In the genomic region with DNA sequence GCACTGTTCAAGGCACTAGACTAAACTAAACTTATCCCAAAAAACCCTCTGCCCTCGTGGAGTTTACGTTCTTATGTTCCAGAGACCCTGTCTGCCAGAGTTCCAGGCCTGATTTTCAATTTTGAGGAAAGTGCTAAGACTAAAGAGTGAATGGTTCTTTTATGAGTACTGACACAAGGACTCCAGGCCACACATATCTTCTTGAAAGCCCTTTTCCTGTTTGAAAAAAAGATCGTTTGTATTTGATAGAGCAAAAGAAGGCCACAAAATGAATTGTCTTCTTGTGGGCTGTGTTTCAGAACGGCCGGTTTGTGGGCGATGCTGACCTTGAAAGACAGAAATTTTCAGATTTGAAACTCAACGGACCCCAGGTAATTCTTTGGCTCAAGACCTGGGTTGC, we compare ENCODE assay signal across 12 cellular contexts. TPM values are rescaled to one million over a fixed set of nuclear protein-coding genes. Genes with fewer than 3 reads are reported as not detected.
DNase-seq lines count a peak whose midpoint lies in the region; ATAC-seq and TF ChIP-seq lines count a peak whose summit lies in the region.
"Had no signal": no experiment of that assay in that cellular context is flagged by ENCODE, and none has a peak within 500 bp of the region (broad histone marks: within the 10 kb centered on the region; RNA-seq: fewer than 3 reads in every experiment).

No MANE protein-coding gene starts in this region.

- H3K27me3 ChIP-seq in endodermal cell (ENCODE audit: control insufficient read depth, insufficient read depth, low read length, poor library complexity, severe bottlenecking) (no peaks in the 10 kb centered on the region), gastrocnemius medialis (no peaks in the 10 kb centered on the region)

- intact Hi-C loops in gastrocnemius medialis (cut with DNase I; ENCODE audit: low total_unique reads) = loop anchor here (10.0 kb wide), 1 partner anchor 229 kb away; a partner anchor contains a TSS

- no peak overlapping the region for H3K9ac ChIP-seq in endodermal cell (ENCODE audit: extremely low read depth, low read length, poor library complexity, severe bottlenecking)

- H3K9me3 ChIP-seq in endodermal cell (ENCODE audit: control insufficient read depth, low read length) = no peaks in the 10 kb centered on the region
- no peaks in the 10 kb centered on the region for H3K9me3 ChIP-seq in gastrocnemius medialis

- H3K36me3 ChIP-seq in endodermal cell (ENCODE audit: control insufficient read depth, insufficient read depth, low read length) = peaks cover 63% of the 10 kb centered on the region
- H3K36me3 ChIP-seq in gastrocnemius medialis = peaks cover 0 to 43% of the 10 kb centered on the region in 2 donors

- H3K4me1 ChIP-seq in endodermal cell (ENCODE audit: control insufficient read depth, insufficient read depth, low read length) (peaks cover 3% of the 10 kb centered on the region), gastrocnemius medialis (peaks cover 30 to 35% of the 10 kb centered on the region in 2 donors)

- H3K27ac ChIP-seq in endodermal cell (ENCODE audit: low read depth, low read length) = no peak overlapping the region
- H3K27ac ChIP-seq in gastrocnemius medialis = peak overlapping the region in 3 of 4 donors; percentile 40 to 46 (median 41)

- TF ChIP-seq POLR2A in gastrocnemius medialis (IDR thresholded peaks at IDR 0.05) = no peak

- H3K36me3 Mint-ChIP-seq in endodermal cell (ENCODE audit: low read depth) = peaks cover 68% of the 10 kb centered on the region

- no peak overlapping the region for H3K27ac Mint-ChIP-seq in endodermal cell

- no peak overlapping the region for H3K4me3 ChIP-seq in endodermal cell (ENCODE audit: low read length)
- no peak overlapping the region for H3K4me3 ChIP-seq in gastrocnemius medialis

- 96 to 100% methylated on average over 1 to 7 of the region's 7 CpGs for WGBS in endodermal cell (ENCODE audit: insufficient coverage in 1 of 2, insufficient read length in 1 of 2), 2 experiments

- H3K4me1 Mint-ChIP-seq in endodermal cell = peaks cover 27% of the 10 kb centered on the region

- no peaks in the 10 kb centered on the region for H3K27me3 Mint-ChIP-seq in endodermal cell (ENCODE audit: insufficient read depth)

- DNase-seq in COLO829 (ENCODE audit: low spot score) (peak; percentile 78), SK-MEL-5 (ENCODE audit: low read depth, low spot score) (peak; percentile 44), endodermal cell (peak; percentile 25), gastrocnemius medialis (no peak)
- DNase-seq: amygdala, erythroblast, left colon, NCI-H1048 had no signal

- TF ChIP-seq CTCF in endodermal cell (conservative IDR thresholded peaks at IDR 0.05) = no peak
- no peak for TF ChIP-seq CTCF in gastrocnemius medialis (IDR thresholded peaks at IDR 0.05 in 4 of 5, conservative IDR thresholded peaks at IDR 0.05 in 1 of 5)

- ATAC-seq in gastrocnemius medialis (no peak), GM18909 (IDR thresholded peaks at IDR 0.05; ENCODE audit: poor library complexity, unreplicated experiment) (no peak), GM18517 (IDR thresholded peaks at IDR 0.05; ENCODE audit: unreplicated experiment) (no peak), GM21360 (IDR thresholded peaks at IDR 0.05; ENCODE audit: unreplicated experiment) (no peak), HG02973 (IDR thresholded peaks at IDR 0.05; ENCODE audit: unreplicated experiment) (no peak)

- no peaks in the 10 kb centered on the region for H3K9me3 Mint-ChIP-seq in endodermal cell

- in situ Hi-C loops in SK-MEL-5 (cut with HindIII; ENCODE audit: low pct_unique_long_range_greater_than_20kb, low sequenced_read_pairs) = no loop called here
- in situ Hi-C loops in gastrocnemius medialis (cut with MboI; ENCODE audit: low sequenced_read_pairs in 4 of 4) = no loop called here

- no peak overlapping the region for H3K4me3 Mint-ChIP-seq in endodermal cell

RNA-seq across cellular contexts. Expression of a gene that starts 32.1 kb away (rescaled TPM):
- 51.6 and 53.8 TPM in 2 replicates for total RNA-seq in SK-MEL-5 (2014; rRNA removed; shearing (Covaris generic))
- polyA plus RNA-seq in SK-MEL-5 (2015; cell fraction: cytosol; rRNA removed) = 52.1 and 65.9 TPM in 2 replicates
- polyA plus RNA-seq in SK-MEL-5 (2015; cell fraction: nucleus; rRNA removed) = 50.1 and 69.1 TPM in 2 replicates
- total RNA-seq in endodermal cell = 100 to 1,000 TPM; 190 to 216 TPM
- 144 TPM for polyA plus RNA-seq in endodermal cell (2013, experiment 1 of 2)
- polyA plus RNA-seq in endodermal cell (2013, experiment 2 of 2) = 136 TPM
- total RNA-seq in gastrocnemius medialis = 10 to 100 TPM; 19.7 to 29.8 (median 24.5) TPM

RNA-seq across cellular contexts. Expression of a gene that starts 42.1 kb away (rescaled TPM):
- total RNA-seq in SK-MEL-5 (2014; rRNA removed; shearing (Covaris generic)) = not detected in 2 replicates
- not detected in 2 replicates for polyA plus RNA-seq in SK-MEL-5 (2015; cell fraction: cytosol; rRNA removed)
- polyA plus RNA-seq in SK-MEL-5 (2015; cell fraction: nucleus; rRNA removed) = not detected in 2 replicates
- total RNA-seq in endodermal cell (not detected), gastrocnemius medialis (not detected)
- polyA plus RNA-seq in endodermal cell (2013, experiment 1 of 2) = not detected
- not detected for polyA plus RNA-seq in endodermal cell (2013, experiment 2 of 2)
- total RNA-seq: left colon had no signal

RNA-seq across cellular contexts. Expression of a gene that starts 52.4 kb away (rescaled TPM):
- 171 and 183 TPM in 2 replicates for total RNA-seq in SK-MEL-5 (2014; rRNA removed; shearing (Covaris generic))
- polyA plus RNA-seq in SK-MEL-5 (2015; cell fraction: cytosol; rRNA removed) = 123 and 174 TPM in 2 replicates
- 52.2 and 82.9 TPM in 2 replicates for polyA plus RNA-seq in SK-MEL-5 (2015; cell fraction: nucleus; rRNA removed)
- 100 to 1,000 TPM; 213 to 226 TPM for total RNA-seq in endodermal cell
- polyA plus RNA-seq in endodermal cell (2013, experiment 1 of 2) = 154 TPM
- polyA plus RNA-seq in endodermal cell (2013, experiment 2 of 2) = 152 TPM
- total RNA-seq in gastrocnemius medialis = 100 to 1,000 TPM in 3 of 4 donors, 10 to 100 TPM in 1; 94.7 to 145 (median 132) TPM

Comparison
In these comparisons a context has a peak if more than half of its experiments do, and no peak if none do; other contexts are left out.
1. DNase-seq: peak in COLO829 (single experiment), SK-MEL-5 (single experiment) and endodermal cell (single experiment); none in gastrocnemius medialis (0 of 2).